In the genomic region with DNA sequence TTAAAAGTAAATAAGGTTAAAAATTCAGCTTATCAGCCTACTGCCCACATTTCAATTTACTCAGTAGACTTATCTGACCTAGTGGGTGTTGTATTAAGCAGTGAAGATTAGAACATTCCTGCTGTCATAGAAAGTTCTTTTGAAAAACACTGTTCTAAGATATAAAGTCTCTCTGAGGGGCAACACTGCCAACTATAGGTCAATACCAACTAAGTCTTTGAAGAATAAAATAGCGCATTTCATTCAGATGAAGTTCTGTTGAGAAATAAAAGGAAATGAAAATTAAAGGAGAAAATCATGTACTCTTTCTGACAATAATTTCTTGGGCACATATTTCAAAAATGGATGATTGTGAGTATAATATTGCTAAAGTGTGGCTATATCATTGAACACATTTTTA, we compare ENCODE assay signal across 1 cellular context.
TF ChIP-seq lines count a peak whose summit lies in the region.

No MANE protein-coding gene starts in this region.

TF ChIP-seq in SK-N-SH treated with all-trans-retinoic acid at 6 μM for 48 hours, 23 proteins besides CTCF, POLR2A, EP300 and RAD21 (continued from another document):
- TF ChIP-seq, protein P1, sequence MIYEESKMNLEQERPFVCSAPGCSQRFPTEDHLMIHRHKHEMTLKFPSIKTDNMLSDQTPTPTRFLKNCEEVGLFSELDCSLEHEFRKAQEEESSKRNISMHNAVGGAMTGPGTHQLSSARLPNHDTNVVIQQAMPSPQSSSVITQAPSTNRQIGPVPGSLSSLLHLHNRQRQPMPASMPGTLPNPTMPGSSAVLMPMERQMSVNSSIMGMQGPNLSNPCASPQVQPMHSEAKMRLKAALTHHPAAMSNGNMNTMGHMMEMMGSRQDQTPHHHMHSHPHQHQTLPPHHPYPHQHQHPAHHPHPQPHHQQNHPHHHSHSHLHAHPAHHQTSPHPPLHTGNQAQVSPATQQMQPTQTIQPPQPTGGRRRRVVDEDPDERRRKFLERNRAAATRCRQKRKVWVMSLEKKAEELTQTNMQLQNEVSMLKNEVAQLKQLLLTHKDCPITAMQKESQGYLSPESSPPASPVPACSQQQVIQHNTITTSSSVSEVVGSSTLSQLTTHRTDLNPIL (CRISPR knock-in tag; IDR thresholded peaks at IDR 0.05; ENCODE audit: low read depth) = no peak
- TF ChIP-seq ZC3H10 (CRISPR knock-in tag; IDR thresholded peaks at IDR 0.05) (no peak), CSDC2 (CRISPR knock-in tag; IDR thresholded peaks at IDR 0.05) (no peak), TOX (CRISPR knock-in tag; IDR thresholded peaks at IDR 0.05; ENCODE audit: borderline replicate concordance) (no peak), ESRRG (CRISPR knock-in tag; IDR thresholded peaks at IDR 0.05) (no peak), RARB (CRISPR knock-in tag; IDR thresholded peaks at IDR 0.05) (no peak), ZNF565 (CRISPR knock-in tag; conservative IDR thresholded peaks at IDR 0.05; ENCODE audit: low read depth) (no peak), ARNTL (CRISPR knock-in tag; IDR thresholded peaks at IDR 0.05; ENCODE audit: borderline replicate concordance, low read depth) (no peak), OSR1 (CRISPR knock-in tag; IDR thresholded peaks at IDR 0.05) (no peak)
